ENCODE assay signal across 15 cellular contexts in the genomic region with DNA sequence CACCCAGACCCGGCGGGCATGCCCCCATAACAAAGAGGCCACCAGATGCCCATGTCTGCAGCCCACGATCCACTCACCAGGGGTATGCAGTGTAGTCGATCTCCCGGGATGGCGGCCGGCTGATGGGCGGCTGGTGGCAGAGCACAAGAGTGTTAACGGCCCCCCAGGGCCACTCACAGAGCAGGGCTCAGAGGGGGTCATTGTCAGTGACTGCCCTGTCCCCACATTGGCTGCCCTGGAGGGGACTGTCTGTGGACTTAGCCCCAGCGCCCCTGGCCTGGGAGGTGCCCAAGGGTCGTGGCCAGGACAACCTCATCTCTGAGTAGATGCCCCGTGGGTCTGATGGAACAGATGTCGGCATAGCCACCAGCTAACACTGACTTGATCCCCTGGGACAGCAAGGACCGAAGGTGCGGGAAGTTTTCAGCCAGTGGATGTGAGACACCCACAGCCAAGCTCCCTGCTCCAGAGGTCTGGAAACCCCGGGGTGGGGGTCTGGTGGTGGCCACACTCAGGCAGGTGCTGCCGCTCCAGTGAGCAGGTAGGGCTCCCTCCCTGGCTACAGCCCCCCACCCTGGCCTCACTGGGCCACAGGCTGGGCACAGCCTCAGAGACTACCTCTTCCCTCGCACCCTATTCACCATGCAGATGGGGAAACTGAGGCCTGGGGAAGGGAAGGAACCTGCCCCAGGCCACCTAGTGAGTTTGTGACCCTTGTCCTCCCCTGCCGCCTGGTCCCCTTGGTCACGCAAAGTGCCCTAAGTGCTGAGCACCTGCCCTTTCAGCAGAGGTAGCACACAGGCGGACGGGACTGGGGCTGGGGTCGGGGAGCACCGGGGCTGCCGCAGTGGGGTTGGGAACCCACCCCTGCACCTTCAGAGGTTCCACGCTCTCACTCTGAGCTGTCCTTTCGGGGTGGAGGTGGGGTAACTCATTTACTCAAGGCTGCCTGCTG. TPM values are rescaled to one million over a fixed set of nuclear protein-coding genes. Genes with fewer than 3 reads are reported as not detected.
"Had no signal": no experiment of that assay in that cellular context is flagged by ENCODE, and none has a peak within 500 bp of the region (broad histone marks: within the 10 kb centered on the region; RNA-seq: fewer than 3 reads in every experiment).

No MANE protein-coding gene starts in this region.

- H3K27ac ChIP-seq: sigmoid colon, thoracic aorta, upper lobe of right lung had no signal

- H3K27me3 ChIP-seq: sigmoid colon, upper lobe of right lung had no signal

- DNase-seq: activated B cell treated with CpG ODN at 0.5 μM for 24 hours; activated CD4-positive, alpha-beta memory T cell treated with anti-CD3 and anti-CD28 coated beads, Interleukin-2, amount 10 ng/mL, durations not matched to agents 7 days and 5 days; activated CD4-positive, alpha-beta T cell treated with anti-CD3 and anti-CD28 coated beads for 4 hours; activated CD8-positive, alpha-beta memory T cell treated with anti-CD3 and anti-CD28 coated beads, Interleukin-2, amount 10 ng/mL, durations not matched to agents 7 days and 5 days; activated naive CD4-positive, alpha-beta T cell treated with anti-CD3 and anti-CD28 coated beads for 36 hours; activated T-cell treated with anti-CD3 and anti-CD28 coated beads, Interleukin-2, amount 50 U/mL, for 1 hour; anterior cingulate cortex; cortex of kidney; kidney glomerular epithelial cell; sigmoid colon; stimulated activated CD4-positive, alpha-beta T cell treated with anti-CD3 and anti-CD28 coated beads, Interleukin-4, amount 100 ng/mL, for 4 hours; upper lobe of right lung had no signal

- H3K9me3 ChIP-seq: thoracic aorta, upper lobe of right lung had no signal

- H3K4me3 ChIP-seq: sigmoid colon, thoracic aorta, upper lobe of right lung had no signal

- H3K4me1 ChIP-seq: sigmoid colon, upper lobe of right lung had no signal

- ATAC-seq: activated CD8-positive, alpha-beta memory T cell treated with anti-CD3 and anti-CD28 coated beads, Interleukin-2, amount 10 ng/mL, durations not matched to agents 7 days and 5 days; stimulated activated memory B cell treated with anti-CD40 and anti-IgM and Interleukin-4, amounts not matched to agents 10 μg/mL and 1 μg/mL and 100 μg/mL, for 72 hours; upper lobe of right lung had no signal

RNA-seq across cellular contexts. Expression of a gene that starts 38.1 kb away (rescaled TPM):
- total RNA-seq: activated B cell treated with CpG ODN at 0.5 μM for 24 hours had no signal
- polyA plus RNA-seq: neural cell had no signal
